ENCODE assay signal across 20 cellular contexts in genomic region chr10:78177013-78177370, GRCh38.
DNase-seq lines count a peak whose midpoint lies in the region; ATAC-seq lines count a peak whose summit lies in the region.
"Had no signal": no experiment of that assay in that cellular context is flagged by ENCODE, and none has a peak within 500 bp of the region (broad histone marks: within the 10 kb centered on the region; RNA-seq: fewer than 3 reads in every experiment).

No MANE protein-coding gene starts in this region.

- H3K4me1 ChIP-seq in Karpas-422 (ENCODE audit: low read length), result peaks cover 28% of the 10 kb centered on the region
- H3K4me1 ChIP-seq: HAP-1, heart left ventricle had no signal

- no peaks in the 10 kb centered on the region for H3K9me3 ChIP-seq in Karpas-422 (ENCODE audit: low read length)
- H3K9me3 ChIP-seq: HAP-1, heart left ventricle, SK-N-SH, thyroid gland had no signal

- no peak overlapping the region for H3K9ac ChIP-seq in Karpas-422 (ENCODE audit: low read length)
- H3K9ac ChIP-seq: KMS-11, SK-N-SH had no signal

- H3K4me3 ChIP-seq in Karpas-422 (ENCODE audit: low read length), result no peak overlapping the region
- H3K4me3 ChIP-seq: HAP-1, heart left ventricle, thyroid gland had no signal

- no peaks in the 10 kb centered on the region; the same call in 1 of the 2 replicates for H3K27me3 ChIP-seq in Karpas-422 (ENCODE audit: low read length)
- H3K27me3 ChIP-seq: thyroid gland had no signal

- H4K20me1 ChIP-seq in Karpas-422 (ENCODE audit: insufficient read depth, low read depth, low read length), result no peaks in the 10 kb centered on the region

- no peak overlapping the region for H2AFZ ChIP-seq in Karpas-422 (ENCODE audit: low read length)

- no peaks in the 10 kb centered on the region for H3K79me2 ChIP-seq in Karpas-422 (ENCODE audit: low read length)

- H3K27ac ChIP-seq in caudate nucleus (ENCODE audit: low read depth, low read length) (peak overlapping the region; percentile 77), Karpas-422 (ENCODE audit: low read length) (no peak overlapping the region)
- H3K27ac ChIP-seq: heart left ventricle, KMS-11, thyroid gland had no signal

- H3K9me2 ChIP-seq in Karpas-422 (replicated peaks; ENCODE audit: insufficient read depth, low read length), result no peaks in the 10 kb centered on the region
- H3K9me2 ChIP-seq: SK-N-SH had no signal

- no peak overlapping the region for H3K4me2 ChIP-seq in Karpas-422 (ENCODE audit: low read depth, low read length, poor library complexity, severe bottlenecking)
- H3K4me2 ChIP-seq: KMS-11, SK-N-SH had no signal

- H3K36me3 ChIP-seq in Karpas-422 (ENCODE audit: insufficient read depth, low read length), result no peaks in the 10 kb centered on the region
- H3K36me3 ChIP-seq: HAP-1, heart left ventricle, thyroid gland had no signal

- ATAC-seq in GM18870 (IDR thresholded peaks at IDR 0.05; ENCODE audit: unreplicated experiment), result no peak
- ATAC-seq: heart left ventricle; stimulated activated effector memory CD8-positive, alpha-beta T cell treated with anti-CD3 and anti-CD28 coated beads, Interleukin-12 subunit alpha, Interleukin-12 subunit beta, amount 100 ng/mL, for 72 hours had no signal

- peak; percentile 13 for DNase-seq in M059J (ENCODE audit: low read depth)
- peak in 57 of 61 donors; percentile 17 to 95 (median 76) for DNase-seq in caudate nucleus (lab: John Stamatoyannopoulos, UW)
- DNase-seq in inferior parietal cortex (ENCODE audit: extremely low spot score), result peak; percentile 63
- peak; percentile 43 for DNase-seq in retina
- no peak for DNase-seq in Karpas-422
- DNase-seq in NCI-H510A (lab: John Stamatoyannopoulos, UW), result no peak
- DNase-seq: activated B cell treated with CpG ODN at 0.5 μM for 24 hours; activated CD4-positive, alpha-beta T cell treated with anti-CD3 and anti-CD28 coated beads, Interleukin-2, amount 50 U/mL, for 48 hours; activated T-cell treated with anti-CD3 and anti-CD28 coated beads for 4 hours; CD8-positive, alpha-beta memory T cell; heart left ventricle; immature natural killer cell; NCI-H2029; NCI-H446 treated with DMSO at 0.1 percent for 48 hours; SK-N-SH; thyroid gland had no signal

Comparison
In these comparisons a context has a peak if more than half of its experiments do, and no peak if none do; other contexts are left out.
1. DNase-seq: peak in M059J (single experiment), caudate nucleus (57 of 61), inferior parietal cortex (single experiment) and retina (single experiment); none in Karpas-422 (single experiment) and NCI-H510A (single experiment).